Comparison of ENCODE assay signal across 33 cellular contexts in genomic region chr17:35618628-35619027, GRCh38. TPM values are rescaled to one million over a fixed set of nuclear protein-coding genes. Genes with fewer than 3 reads are reported as not detected.
"Had no signal": no experiment of that assay in that cellular context is flagged by ENCODE, and none has a peak within 500 bp of the region (broad histone marks: within the 10 kb centered on the region; RNA-seq: fewer than 3 reads in every experiment).

No MANE protein-coding gene starts in this region.

- H3K4me3 ChIP-seq: coronary artery, gastroesophageal sphincter, hepatocyte, left lung, lung, sigmoid colon, stomach, thyroid gland, upper lobe of left lung, vagina had no signal

- H3K27me3 ChIP-seq: brain microvascular endothelial cell, gastroesophageal sphincter, hepatocyte, left lung, neutrophil, sigmoid colon, stomach, thyroid gland, upper lobe of left lung, vagina had no signal

- ATAC-seq: effector memory CD8-positive, alpha-beta T cell; gastroesophageal sphincter; left lung; stimulated activated naive B cell treated with anti-CD40 and anti-IgM and Interleukin-4, amounts not matched to agents 10 μg/mL and 1 μg/mL and 100 μg/mL, for 72 hours had no signal

- H3K36me3 ChIP-seq: thyroid gland, vagina had no signal

- H3K9me3 ChIP-seq: gastroesophageal sphincter, left lung, neutrophil, sigmoid colon, stomach, thyroid gland, upper lobe of left lung, vagina had no signal

- FAIRE-seq: astrocyte had no signal

- DNase-seq: activated CD4-positive, alpha-beta memory T cell treated with anti-CD3 and anti-CD28 coated beads, Interleukin-2, amount 10 ng/mL, durations not matched to agents 7 days and 5 days; activated CD4-positive, alpha-beta T cell treated with anti-CD3 and anti-CD28 coated beads for 1 hour; activated CD4-positive, alpha-beta T cell treated with anti-CD3 and anti-CD28 coated beads, Interleukin-2, amount 10 ng/mL, durations not matched to agents 7 days and 5 days; activated CD8-positive, alpha-beta memory T cell treated with anti-CD3 and anti-CD28 coated beads, Interleukin-2, amount 50 U/mL, for 48 hours; activated gamma-delta T cell; activated naive CD4-positive, alpha-beta T cell treated with anti-CD3 and anti-CD28 coated beads, Interleukin-2, amount 10 ng/mL, durations not matched to agents 7 days and 5 days; activated T-cell treated with anti-CD3 and anti-CD28 coated beads, Interleukin-2, amount 50 U/mL, for 24 hours; amniotic stem cell; brain microvascular endothelial cell; effector memory CD8-positive, alpha-beta T cell; erythroblast; left lung; mesendoderm; retina; sigmoid colon; stimulated activated CD4-positive, alpha-beta T cell treated with anti-CD3 and anti-CD28 coated beads, Interleukin-15, amount 100 ng/mL, for 24 hours; stimulated activated CD4-positive, alpha-beta T cell treated with anti-CD3 and anti-CD28 coated beads, Interleukin-2, amount 100 ng/mL, for 24 hours; stimulated activated naive B cell treated with anti-CD40 and anti-IgM and Interleukin-4, amounts not matched to agents 10 μg/mL and 1 μg/mL and 100 μg/mL, for 72 hours; stomach; T-helper 9 cell; thyroid gland; upper lobe of left lung had no signal

- H3K27ac ChIP-seq: brain microvascular endothelial cell, coronary artery, gastroesophageal sphincter, hepatocyte, left lung, neutrophil, sigmoid colon, stomach, upper lobe of left lung, vagina had no signal

- H3K4me1 ChIP-seq: vagina had no signal

- H3K4me2 ChIP-seq: hepatocyte had no signal

RNA-seq across cellular contexts. Expression of gene SLFN14, which starts 58.0 kb away (rescaled TPM):
- total RNA-seq: activated CD4-positive, alpha-beta memory T cell treated with anti-CD3 and anti-CD28 coated beads, Interleukin-2, amount 10 ng/mL, durations not matched to agents 7 days and 5 days; activated CD4-positive, alpha-beta T cell treated with anti-CD3 and anti-CD28 coated beads, Interleukin-2, amount 10 ng/mL, durations not matched to agents 7 days and 5 days; astrocyte; gastroesophageal sphincter; hepatocyte; kidney epithelial cell; mucosa of gallbladder; osteocyte; progenitor cell of endocrine pancreas; sigmoid colon; stomach; vagina had no signal
- polyA plus RNA-seq: hepatocyte, sigmoid colon, stomach had no signal
